16 cellular contexts compared by ENCODE assay signal in the genomic region with DNA sequence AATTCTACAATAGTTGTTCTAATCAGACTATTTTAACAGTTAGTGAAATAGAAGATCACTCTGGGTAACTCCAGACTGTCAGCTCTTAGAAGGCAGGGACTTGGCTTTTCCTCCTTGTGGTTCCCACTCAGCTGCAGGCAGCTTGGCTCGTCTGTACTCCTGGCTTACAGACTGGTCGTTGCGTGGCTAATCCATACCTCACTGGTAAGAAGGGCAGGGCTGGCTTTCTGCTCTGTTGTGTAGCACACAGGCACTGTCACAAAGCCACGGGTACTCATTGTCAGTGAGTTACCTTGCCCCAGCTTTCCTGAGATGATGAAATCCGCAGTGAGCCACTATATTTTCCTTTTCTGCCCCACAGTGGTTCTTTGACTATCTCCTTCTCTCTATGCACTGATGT. TPM values are rescaled to one million over a fixed set of nuclear protein-coding genes. Genes with fewer than 3 reads are reported as not detected.
DNase-seq lines count a peak whose midpoint lies in the region; TF ChIP-seq lines count a peak whose summit lies in the region.
"Had no signal": no experiment of that assay in that cellular context is flagged by ENCODE, and none has a peak within 500 bp of the region (broad histone marks: within the 10 kb centered on the region; RNA-seq: fewer than 3 reads in every experiment).

No MANE protein-coding gene starts in this region.

- H3K27me3 ChIP-seq in uterus, result no peaks in the 10 kb centered on the region

- H3K27ac Mint-ChIP-seq in neural crest cell (ENCODE audit: unreplicated experiment) (no peak overlapping the region), chondrocyte (ENCODE audit: unreplicated experiment) (no peak overlapping the region)
- H3K27ac Mint-ChIP-seq: B cell; CD4-positive, CD25-positive, alpha-beta regulatory T cell; CD8-positive, alpha-beta T cell had no signal

- no peaks in the 10 kb centered on the region for H3K36me3 ChIP-seq in uterus
- H3K36me3 ChIP-seq: BLaER1 had no signal

- 0 out of 2 replicates have a peak overlapping the region, but pooled peaks have one; percentile 76 for H3K27ac ChIP-seq in VCaP
- peak overlapping the region; percentile 89 to 90 for H3K27ac ChIP-seq in uterus
- H3K27ac ChIP-seq: BLaER1, C4-2B, GM23248 had no signal

- no peaks in the 10 kb centered on the region for H3K9me3 ChIP-seq in uterus

- DNase-seq in COLO668 (lab: John Stamatoyannopoulos, UW; ENCODE audit: unreplicated experiment), result peak; percentile 39
- no peak for DNase-seq in neural crest cell (ENCODE audit: low read depth, low spot score)
- no peak for DNase-seq in uterus
- DNase-seq in activated CD4-positive, CD25-positive, alpha-beta regulatory T cell treated with anti-CD3 and anti-CD28 coated beads, Interleukin-2, amount 50 U/mL, for 72 hours, result no peak
- no peak for DNase-seq in central memory CD4-positive, alpha-beta T cell
- no peak for DNase-seq in chondrocyte (ENCODE audit: low spot score)
- DNase-seq: CD4-positive, CD25-positive, alpha-beta regulatory T cell; CD8-positive, alpha-beta T cell; DMS 273 treated with DMSO at 0.1 percent for 48 hours; DND-41; GM23248; H7 had no signal

- peak overlapping the region; percentile 48 for H3K4me3 Mint-ChIP-seq in neural crest cell
- no peak overlapping the region for H3K4me3 Mint-ChIP-seq in chondrocyte (ENCODE audit: unreplicated experiment)
- H3K4me3 Mint-ChIP-seq: B cell; CD4-positive, CD25-positive, alpha-beta regulatory T cell; CD8-positive, alpha-beta T cell had no signal

- TF ChIP-seq POLR2A in uterus (IDR thresholded peaks at IDR 0.05), result no peak

- no peaks in the 10 kb centered on the region for H3K4me1 ChIP-seq in uterus
- H3K4me1 ChIP-seq: BLaER1 had no signal

- H3K27me3 Mint-ChIP-seq in neural crest cell (ENCODE audit: low read depth), result peaks cover 42% of the 10 kb centered on the region
- H3K27me3 Mint-ChIP-seq in chondrocyte (ENCODE audit: low read depth), result peaks cover 43% of the 10 kb centered on the region

- H3K36me3 Mint-ChIP-seq in neural crest cell (ENCODE audit: low read depth), result no peaks in the 10 kb centered on the region
- no peaks in the 10 kb centered on the region for H3K36me3 Mint-ChIP-seq in chondrocyte (ENCODE audit: low read depth)
- H3K36me3 Mint-ChIP-seq: CD4-positive, CD25-positive, alpha-beta regulatory T cell; CD8-positive, alpha-beta T cell had no signal

- no peak overlapping the region for H3K4me3 ChIP-seq in uterus
- H3K4me3 ChIP-seq: BLaER1, GM23248 had no signal

- intact Hi-C loops in uterus (cut with DNase I; ENCODE audit: low total_unique reads), result no loop called here

- H3K9me3 Mint-ChIP-seq in neural crest cell (no peaks in the 10 kb centered on the region), chondrocyte (ENCODE audit: low read depth) (no peaks in the 10 kb centered on the region)
- H3K9me3 Mint-ChIP-seq: CD4-positive, CD25-positive, alpha-beta regulatory T cell; CD8-positive, alpha-beta T cell had no signal

- TF ChIP-seq CTCF in VCaP (conservative IDR thresholded peaks at IDR 0.05) (no peak), neural crest cell (conservative IDR thresholded peaks at IDR 0.05) (no peak), uterus (IDR thresholded peaks at IDR 0.05) (no peak), chondrocyte (IDR thresholded peaks at IDR 0.05) (no peak)

- peaks cover 24% of the 10 kb centered on the region for H3K4me1 Mint-ChIP-seq in neural crest cell
- peaks cover 14% of the 10 kb centered on the region for H3K4me1 Mint-ChIP-seq in chondrocyte (ENCODE audit: low read depth)

RNA-seq across cellular contexts. Expression of a gene that starts 1.8 kb away (rescaled TPM):
- 0.58 and 0.64 TPM in 2 replicates for total RNA-seq in neural crest cell
- 10 to 100 TPM; 15.8 to 80.6 (median 48.0) TPM for total RNA-seq in uterus
- total RNA-seq in chondrocyte, result 0.05 to 0.19 TPM in 2 of 3 replicates, not detected in the other
- total RNA-seq: CD4-positive, CD25-positive, alpha-beta regulatory T cell; CD8-positive, alpha-beta T cell had no signal

Comparison
In these comparisons a context has a peak if more than half of its experiments do, and no peak if none do; other contexts are left out.
1. RNA of a gene that starts 1.8 kb away (total RNA-seq): 15.8 to 80.6 TPM in uterus; 0.58 to 0.64 TPM in neural crest cell and 0.05 to 0.19 TPM in chondrocyte; every median in the first group is over 10 times any median in the second.